8 cellular contexts compared by ENCODE assay signal in genomic region chr3:113695818-113696645, GRCh38. TPM values are rescaled to one million over a fixed set of nuclear protein-coding genes. Genes with fewer than 3 reads are reported as not detected.
DNase-seq lines count a peak whose midpoint lies in the region; ATAC-seq and TF ChIP-seq lines count a peak whose summit lies in the region.

TSS of gene USF3 (minus strand) at chr3:113696642. CDS start at chr3:113674878, 21,764 bp downstream.

- CTCF ChIA-PET in activated CD8-positive, alpha-beta T cell treated with anti-CD3 and anti-CD28 coated beads for 36 hours (lab: Charles Lee) = interaction anchor here (1.2 to 1.5 kb wide), 2 partner anchors 49 to 149 kb away, joined by 4 to 9 read pairs; no protein-coding TSS in a partner anchor

- peaks cover 31% of the 10 kb centered on the region for H3K79me1 ChIP-seq in mesenchymal stem cell (replicated peaks; ENCODE audit: low read length, poor library complexity, severe bottlenecking)

- peaks cover 1% of the 10 kb centered on the region for H3K36me3 Mint-ChIP-seq in activated CD8-positive, alpha-beta T cell treated with anti-CD3 and anti-CD28 coated beads for 36 hours (ENCODE audit: low read depth)

- H3K4ac ChIP-seq in mesenchymal stem cell (ENCODE audit: low read depth in 1 of 2, low read length in 2 of 2) = peak within 1 kb of the TSS; percentile 95 to 98

- peaks cover 6% of the 10 kb centered on the region for H3K4me1 ChIP-seq in mesenchymal stem cell (ENCODE audit: control insufficient read depth, insufficient read depth, low read depth, low read length)

- H3K9me3 ChIP-seq in mesenchymal stem cell (ENCODE audit: control insufficient read depth, low read length) = no peaks in the 10 kb centered on the region

- intact Hi-C loops in activated CD8-positive, alpha-beta T cell treated with anti-CD3 and anti-CD28 coated beads for 36 hours (cut with micrococcal nuclease) = no loop called here

- peak within 1 kb of the TSS; percentile 91 for H3K27ac ChIP-seq in mesenchymal stem cell (ENCODE audit: low read length, poor library complexity, severe bottlenecking)

- peak; percentile 69 for ATAC-seq in GM18907 (IDR thresholded peaks at IDR 0.05; ENCODE audit: unreplicated experiment)
- peak; percentile 58 for ATAC-seq in HG03108 (IDR thresholded peaks at IDR 0.05; ENCODE audit: unreplicated experiment)
- peak; percentile 72 for ATAC-seq in activated CD8-positive, alpha-beta T cell treated with anti-CD3 and anti-CD28 coated beads for 36 hours

- peak within 1 kb of the TSS; percentile 91 for H3K9ac ChIP-seq in mesenchymal stem cell (ENCODE audit: low read length)

- H2BK15ac ChIP-seq in mesenchymal stem cell (ENCODE audit: low read depth, poor library complexity, severe bottlenecking) = peak within 1 kb of the TSS; percentile 100

- no peaks in the 10 kb centered on the region for H3K36me3 ChIP-seq in mesenchymal stem cell (ENCODE audit: control insufficient read depth in 1 of 2, insufficient read depth in 2 of 2, low read depth in 1 of 2, low read length in 2 of 2)

- peak within 1 kb of the TSS; percentile 96 for H2BK5ac ChIP-seq in mesenchymal stem cell (ENCODE audit: low read depth, low read length, poor library complexity, severe bottlenecking)

- no peaks in the 10 kb centered on the region for H3K27me3 Mint-ChIP-seq in activated CD8-positive, alpha-beta T cell treated with anti-CD3 and anti-CD28 coated beads for 36 hours

- H2BK120ac ChIP-seq in mesenchymal stem cell (ENCODE audit: low read depth, low read length) = peak within 1 kb of the TSS; percentile 95

- H2AFZ ChIP-seq in mesenchymal stem cell (ENCODE audit: low read depth, low read length) = peak within 1 kb of the TSS; percentile 94

- POLR2A ChIA-PET in activated CD8-positive, alpha-beta T cell treated with anti-CD3 and anti-CD28 coated beads for 36 hours (lab: Charles Lee) = interaction anchor here (0.5 to 1.2 kb wide), 6 partner anchors 26 to 255 kb away, joined by 3 to 7 read pairs (median 4); partner anchors contain the start of gene ATP6V1A

- peak within 1 kb of the TSS; percentile 99 for H3K4me3 Mint-ChIP-seq in activated CD8-positive, alpha-beta T cell treated with anti-CD3 and anti-CD28 coated beads for 36 hours

- peak within 1 kb of the TSS in 1 of 2 experiments; percentile 94 for H3K23ac ChIP-seq in mesenchymal stem cell (ENCODE audit: low read length in 2 of 2)

- H3K14ac ChIP-seq in mesenchymal stem cell (ENCODE audit: low read length in 2 of 2) = peak within 1 kb of the TSS; percentile 86 to 99

- H3K4me3 ChIP-seq in AG10803 (ENCODE audit: low read length) = peak within 1 kb of the TSS; percentile 87
- H3K4me3 ChIP-seq in mesenchymal stem cell (ENCODE audit: insufficient read depth in 1 of 2, low read depth in 1 of 2, low read length in 2 of 2) = peak within 1 kb of the TSS; percentile 93 to 99

- H3K4me1 Mint-ChIP-seq in activated CD8-positive, alpha-beta T cell treated with anti-CD3 and anti-CD28 coated beads for 36 hours (ENCODE audit: low read depth) = peaks cover 25% of the 10 kb centered on the region

- peak within 1 kb of the TSS; percentile 98 for H4K91ac ChIP-seq in mesenchymal stem cell (ENCODE audit: low read length)

- H2BK12ac ChIP-seq in mesenchymal stem cell (ENCODE audit: low read length in 2 of 2) = peak within 1 kb of the TSS; percentile 28 to 39

- peak within 1 kb of the TSS; percentile 98 to 100 for H3K18ac ChIP-seq in mesenchymal stem cell (ENCODE audit: low read depth in 1 of 2, low read length in 2 of 2)

- peak; percentile 43 for DNase-seq in AG10803 (ENCODE audit: low read depth)
- DNase-seq in NCI-H748 (lab: John Stamatoyannopoulos, UW; ENCODE audit: unreplicated experiment) = peak; percentile 59
- DNase-seq in activated CD8-positive, alpha-beta T cell treated with anti-CD3 and anti-CD28 coated beads for 36 hours = peak; percentile 87
- DNase-seq in effector CD8-positive, alpha-beta T cell (lab: John Stamatoyannopoulos, UW) = peak; percentile 80
- peak; percentile 65 for DNase-seq in mesenchymal stem cell
- DNase-seq in stimulated activated CD8-positive, alpha-beta memory T cell treated with anti-CD3 and anti-CD28 coated beads, Interleukin-15, amount 100 ng/mL, for 1 hour (ENCODE audit: low read depth) = peak; percentile 55

- WGBS in mesenchymal stem cell = 8% methylated on average over 25 of the region's 75 CpGs

- H3K27me3 ChIP-seq in mesenchymal stem cell (ENCODE audit: control insufficient read depth in 1 of 2, insufficient read depth in 1 of 2, low read length in 2 of 2) = no peaks in the 10 kb centered on the region

- no peak for TF ChIP-seq CTCF in AG10803 (conservative IDR thresholded peaks at IDR 0.05; ENCODE audit: low read length)
- TF ChIP-seq CTCF in activated CD8-positive, alpha-beta T cell treated with anti-CD3 and anti-CD28 coated beads for 36 hours (IDR thresholded peaks at IDR 0.05) = no peak

- H3K27ac Mint-ChIP-seq in activated CD8-positive, alpha-beta T cell treated with anti-CD3 and anti-CD28 coated beads for 36 hours = peak within 1 kb of the TSS; percentile 100

- peak within 1 kb of the TSS; percentile 96 for H4K8ac ChIP-seq in mesenchymal stem cell (ENCODE audit: low read length)

- no peaks in the 10 kb centered on the region for H3K9me3 Mint-ChIP-seq in activated CD8-positive, alpha-beta T cell treated with anti-CD3 and anti-CD28 coated beads for 36 hours

- H3K4me2 ChIP-seq in mesenchymal stem cell (ENCODE audit: low read length, poor library complexity, severe bottlenecking) = peak within 1 kb of the TSS; percentile 97

- peak within 1 kb of the TSS; percentile 77 for H2AK5ac ChIP-seq in mesenchymal stem cell (ENCODE audit: low read length, severe bottlenecking)

RNA-seq across cellular contexts. Expression of gene USF3, which starts in this region (rescaled TPM):
- 10 to 100 TPM; 11.3 to 11.9 TPM for total RNA-seq in activated CD8-positive, alpha-beta T cell treated with anti-CD3 and anti-CD28 coated beads for 36 hours
- 7.5 TPM for polyA plus RNA-seq in mesenchymal stem cell (2013, experiment 1 of 2)
- polyA plus RNA-seq in mesenchymal stem cell (2013, experiment 2 of 2) = 6.6 TPM

Comparison
In these comparisons a context has a peak if more than half of its experiments do, and no peak if none do; other contexts are left out.
1. Peak in every context shown above with its lines: DNase-seq, ATAC-seq, H3K4me3 ChIP-seq and H3K27ac ChIP-seq.